ENCODE assay signal across 6 cellular contexts in genomic region chr16:66630561-66631260, GRCh38. TPM values are rescaled to one million over a fixed set of nuclear protein-coding genes. Genes with fewer than 3 reads are reported as not detected.
"Had no signal": no experiment of that assay in that cellular context is flagged by ENCODE, and none has a peak within 500 bp of the region (broad histone marks: within the 10 kb centered on the region; RNA-seq: fewer than 3 reads in every experiment).

No MANE protein-coding gene starts in this region.

RNA-seq across cellular contexts. Expression of gene CMTM2, which starts 51.4 kb away (rescaled TPM):
- total RNA-seq: HepG2, HT-29, HT1080, IMR-90, K562 had no signal
- polyA plus RNA-seq: HepG2, IgD-negative memory B cell, IMR-90, K562 had no signal
